ENCODE assay signal across 18 cellular contexts in the genomic region with DNA sequence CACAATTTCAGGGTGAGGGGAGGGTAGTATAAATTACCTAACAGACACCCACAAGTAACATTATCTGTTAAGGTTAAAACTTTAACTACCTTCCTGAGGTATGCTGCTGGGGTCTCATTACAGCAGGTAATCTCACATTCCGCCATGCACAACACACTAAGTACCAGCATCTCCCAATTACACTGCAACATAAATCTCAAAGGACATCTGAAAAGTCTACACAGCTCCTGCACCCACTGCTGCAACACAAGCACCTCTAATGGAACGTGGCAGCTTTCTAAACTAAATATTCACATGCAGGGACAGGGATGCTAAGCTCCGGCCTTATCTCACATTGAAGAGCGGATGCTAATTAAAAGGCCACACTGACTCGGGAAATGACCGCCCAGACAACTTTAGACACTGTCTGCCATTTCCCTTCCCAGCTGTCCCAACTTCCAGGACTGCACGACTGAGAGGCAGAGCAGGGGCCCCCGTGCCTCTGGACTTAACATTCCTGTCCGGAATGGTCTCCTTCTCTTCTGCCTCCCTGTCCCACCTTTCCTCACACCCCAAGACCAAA. TPM values are rescaled to one million over a fixed set of nuclear protein-coding genes. Genes with fewer than 3 reads are reported as not detected.
DNase-seq lines count a peak whose midpoint lies in the region; ATAC-seq and TF ChIP-seq lines count a peak whose summit lies in the region.
"Had no signal": no experiment of that assay in that cellular context is flagged by ENCODE, and none has a peak within 500 bp of the region (broad histone marks: within the 10 kb centered on the region; RNA-seq: fewer than 3 reads in every experiment).

No MANE protein-coding gene starts in this region.

- peak overlapping the region; percentile 3 for H3K9ac ChIP-seq in iPS-15b (ENCODE audit: low read depth, low read length)
- H3K9ac ChIP-seq: KMS-11 had no signal

- no peak for TF ChIP-seq CTCF in WTC11 (IDR thresholded peaks at IDR 0.05)
- no peak for TF ChIP-seq CTCF in transverse colon (IDR thresholded peaks at IDR 0.05)

- POLR2A ChIA-PET in WTC11 (lab: Charles Lee) = no interaction called here

- CTCF ChIA-PET in WTC11 (lab: Charles Lee) = interaction anchor here (1.0 to 1.2 kb wide), 3 partner anchors 9 to 23 kb away, joined by 3 to 4 read pairs (median 4); no protein-coding TSS in a partner anchor

- H3K9me3 ChIP-seq in iPS-15b (ENCODE audit: control insufficient read depth, insufficient read depth, low read length) (no peaks in the 10 kb centered on the region), transverse colon (no peaks in the 10 kb centered on the region)

- peak overlapping the region; percentile 37; the same call in 1 of the 2 replicates for H3K27ac Mint-ChIP-seq in WTC11
- H3K27ac Mint-ChIP-seq in stimulated activated memory B cell treated with anti-CD40 and anti-IgM and Interleukin-4, amounts not matched to agents 10 μg/mL and 1 μg/mL and 100 μg/mL, for 72 hours = peak overlapping the region; percentile 23
- H3K27ac Mint-ChIP-seq: HFFc6 had no signal

- intact Hi-C loops in Right ventricle myocardium superior (cut with DNase I) (no loop called here), cardiac septum (cut with DNase I) (no loop called here), transverse colon (cut with DNase I; ENCODE audit: low total_unique reads) (no loop called here)

- peaks cover 34% of the 10 kb centered on the region for H3K4me1 Mint-ChIP-seq in WTC11
- H3K4me1 Mint-ChIP-seq in stimulated activated memory B cell treated with anti-CD40 and anti-IgM and Interleukin-4, amounts not matched to agents 10 μg/mL and 1 μg/mL and 100 μg/mL, for 72 hours = peaks cover 53% of the 10 kb centered on the region

- H3K9me3 Mint-ChIP-seq in WTC11 = peaks cover 6% of the 10 kb centered on the region
- no peaks in the 10 kb centered on the region for H3K9me3 Mint-ChIP-seq in stimulated activated memory B cell treated with anti-CD40 and anti-IgM and Interleukin-4, amounts not matched to agents 10 μg/mL and 1 μg/mL and 100 μg/mL, for 72 hours
- H3K9me3 Mint-ChIP-seq: HFFc6 had no signal

- no peak for TF ChIP-seq POLR2A in transverse colon (IDR thresholded peaks at IDR 0.05)

- no peak for DNase-seq in Right ventricle myocardium superior
- DNase-seq in cardiac septum (ENCODE audit: low spot score) = no peak
- no peak for DNase-seq in WTC11 (ENCODE audit: low spot score)
- no peak for DNase-seq in stimulated activated CD4-positive, alpha-beta T cell treated with anti-CD3 and anti-CD28 coated beads, Interleukin-4, amount 100 ng/mL, for 1 hour
- DNase-seq in transverse colon = no peak
- no peak for DNase-seq in UCSD-AML1 (lab: John Stamatoyannopoulos, UW; ENCODE audit: unreplicated experiment)
- DNase-seq: DMS53, GDM1, HFFc6, NCI-H1105 treated with DMSO at 0.1 percent for 48 hours, NCI-H2081, NCI-H446 treated with DMSO at 0.1 percent for 48 hours, NCI-H526 treated with DMSO at 0.1 percent for 48 hours, OCI-M1 had no signal

- in situ Hi-C loops in transverse colon (cut with MboI; ENCODE audit: low pct_ligation_motif_present in 1 of 4, low pct_unique_long_range_greater_than_20kb in 1 of 4, low sequenced_read_pairs in 3 of 4) = no loop called here

- H3K36me3 ChIP-seq in iPS-15b (ENCODE audit: control insufficient read depth, insufficient read depth, low read length) (no peaks in the 10 kb centered on the region), transverse colon (no peaks in the 10 kb centered on the region)

- no peak overlapping the region for H3K27ac ChIP-seq in transverse colon
- H3K27ac ChIP-seq: C4-2B, KMS-11 had no signal

- H3K4me3 ChIP-seq in iPS-15b (ENCODE audit: low read depth, low read length) (no peak overlapping the region), transverse colon (no peak overlapping the region)

- no peak for TF ChIP-seq EP300 in transverse colon (IDR thresholded peaks at IDR 0.05; ENCODE audit: low read depth)

- no peak overlapping the region for H3K4me3 Mint-ChIP-seq in WTC11
- no peak overlapping the region for H3K4me3 Mint-ChIP-seq in stimulated activated memory B cell treated with anti-CD40 and anti-IgM and Interleukin-4, amounts not matched to agents 10 μg/mL and 1 μg/mL and 100 μg/mL, for 72 hours
- H3K4me3 Mint-ChIP-seq: HFFc6 had no signal

- no peaks in the 10 kb centered on the region for H3K27me3 ChIP-seq in iPS-15b (ENCODE audit: control insufficient read depth, insufficient read depth, low read length)
- H3K27me3 ChIP-seq in transverse colon = no peaks in the 10 kb centered on the region

- ATAC-seq in Right ventricle myocardium superior (ENCODE audit: poor library complexity) (peak; percentile 17), WTC11 (no peak)
- ATAC-seq in stimulated activated memory B cell treated with anti-CD40 and anti-IgM and Interleukin-4, amounts not matched to agents 10 μg/mL and 1 μg/mL and 100 μg/mL, for 72 hours = no peak

- H3K27me3 Mint-ChIP-seq in WTC11 (ENCODE audit: low read depth) = no peaks in the 10 kb centered on the region
- H3K27me3 Mint-ChIP-seq in stimulated activated memory B cell treated with anti-CD40 and anti-IgM and Interleukin-4, amounts not matched to agents 10 μg/mL and 1 μg/mL and 100 μg/mL, for 72 hours = no peaks in the 10 kb centered on the region

- H3K4me1 ChIP-seq in iPS-15b (ENCODE audit: control insufficient read depth, insufficient read depth, low read length) = peaks cover 12% of the 10 kb centered on the region
- no peaks in the 10 kb centered on the region for H3K4me1 ChIP-seq in transverse colon

- WGBS in transverse colon (ENCODE audit: low coverage in 1 of 2), 2 donors = 91% methylated on average over 9 of the region's 9 CpGs; no CpG with 5 or more reads in 1 of the 2 donors

- H3K36me3 Mint-ChIP-seq in WTC11 = peaks cover 8% of the 10 kb centered on the region
- peaks cover 47% of the 10 kb centered on the region for H3K36me3 Mint-ChIP-seq in stimulated activated memory B cell treated with anti-CD40 and anti-IgM and Interleukin-4, amounts not matched to agents 10 μg/mL and 1 μg/mL and 100 μg/mL, for 72 hours

TF ChIP-seq in WTC11, 78 proteins besides CTCF, POLR2A, EP300 and RAD21 (continues in another document):
- no peak for TF ChIP-seq NFATC4 (CRISPR knock-in tag; IDR thresholded peaks at IDR 0.05)
- TF ChIP-seq OVOL2 (CRISPR knock-in tag; IDR thresholded peaks at IDR 0.05; ENCODE audit: borderline replicate concordance) = no peak
- TF ChIP-seq NFE2L1 (CRISPR knock-in tag; IDR thresholded peaks at IDR 0.05) = no peak
- TF ChIP-seq NR3C1 (CRISPR knock-in tag; conservative IDR thresholded peaks at IDR 0.05; ENCODE audit: low read depth) = no peak
- no peak for TF ChIP-seq ZNF416 (CRISPR knock-in tag; IDR thresholded peaks at IDR 0.05)
- TF ChIP-seq NR1H2 (CRISPR knock-in tag; IDR thresholded peaks at IDR 0.05) = no peak
- TF ChIP-seq, protein P1, sequence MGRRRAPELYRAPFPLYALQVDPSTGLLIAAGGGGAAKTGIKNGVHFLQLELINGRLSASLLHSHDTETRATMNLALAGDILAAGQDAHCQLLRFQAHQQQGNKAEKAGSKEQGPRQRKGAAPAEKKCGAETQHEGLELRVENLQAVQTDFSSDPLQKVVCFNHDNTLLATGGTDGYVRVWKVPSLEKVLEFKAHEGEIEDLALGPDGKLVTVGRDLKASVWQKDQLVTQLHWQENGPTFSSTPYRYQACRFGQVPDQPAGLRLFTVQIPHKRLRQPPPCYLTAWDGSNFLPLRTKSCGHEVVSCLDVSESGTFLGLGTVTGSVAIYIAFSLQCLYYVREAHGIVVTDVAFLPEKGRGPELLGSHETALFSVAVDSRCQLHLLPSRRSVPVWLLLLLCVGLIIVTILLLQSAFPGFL (CRISPR knock-in tag; IDR thresholded peaks at IDR 0.05; ENCODE audit: borderline replicate concordance) = no peak
- TF ChIP-seq, protein P2, sequence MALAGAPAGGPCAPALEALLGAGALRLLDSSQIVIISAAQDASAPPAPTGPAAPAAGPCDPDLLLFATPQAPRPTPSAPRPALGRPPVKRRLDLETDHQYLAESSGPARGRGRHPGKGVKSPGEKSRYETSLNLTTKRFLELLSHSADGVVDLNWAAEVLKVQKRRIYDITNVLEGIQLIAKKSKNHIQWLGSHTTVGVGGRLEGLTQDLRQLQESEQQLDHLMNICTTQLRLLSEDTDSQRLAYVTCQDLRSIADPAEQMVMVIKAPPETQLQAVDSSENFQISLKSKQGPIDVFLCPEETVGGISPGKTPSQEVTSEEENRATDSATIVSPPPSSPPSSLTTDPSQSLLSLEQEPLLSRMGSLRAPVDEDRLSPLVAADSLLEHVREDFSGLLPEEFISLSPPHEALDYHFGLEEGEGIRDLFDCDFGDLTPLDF (CRISPR knock-in tag; IDR thresholded peaks at IDR 0.05) = no peak
- TF ChIP-seq, protein P3, sequence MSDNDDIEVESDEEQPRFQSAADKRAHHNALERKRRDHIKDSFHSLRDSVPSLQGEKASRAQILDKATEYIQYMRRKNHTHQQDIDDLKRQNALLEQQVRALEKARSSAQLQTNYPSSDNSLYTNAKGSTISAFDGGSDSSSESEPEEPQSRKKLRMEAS (CRISPR knock-in tag; IDR thresholded peaks at IDR 0.05) = no peak

RNA-seq across cellular contexts. Expression of a gene that starts 45.9 kb away (rescaled TPM):
- 172 TPM for total RNA-seq in Right ventricle myocardium superior
- total RNA-seq in cardiac septum = 133 TPM
- total RNA-seq in WTC11 (2021) = 160 to 187 TPM (median 164 TPM) in 3 replicates
- total RNA-seq in transverse colon = 100 to 1,000 TPM in 1 of 4 donors, 10 to 100 TPM in 3; 11.6 to 136 (median 51.6) TPM
